Comparison of ENCODE assay signal across 8 cellular contexts in genomic region chr15:48877630-48878595, GRCh38.
A peak's percentile ranks its signal among the peaks of the same experiment; 100 is the strongest.
DNase-seq lines count a peak whose midpoint lies in the region; ATAC-seq and TF ChIP-seq lines count a peak whose summit lies in the region.

Gene EID1, plus strand, starts transcription at chr15:48878134. Its CDS starts 43 bp downstream, at chr15:48878177.

- DNase-seq in AG09309 (ENCODE audit: low read depth) (peak; percentile 71), NCI-H446 (lab: John Stamatoyannopoulos, UW) (peak; percentile 84 to 95), cerebellar cortex (ENCODE audit: low spot score) (peak; percentile 92), islet precursor cell (peak; percentile 97)
- DNase-seq in stimulated activated CD4-positive, alpha-beta T cell treated with anti-CD3 and anti-CD28 coated beads, Interleukin-15, amount 100 ng/mL, for 1 hour (ENCODE audit: low read depth in 1 of 2, low spot score in 1 of 2) = peak; percentile 86 to 87

- peak; percentile 14 for TF ChIP-seq CTCF in AG09309 (IDR thresholded peaks at IDR 0.05; ENCODE audit: control insufficient read depth, insufficient read depth, low read depth, low read length, missing control alignments)

- ATAC-seq in GM19025 (IDR thresholded peaks at IDR 0.05; ENCODE audit: low read depth, unreplicated experiment) (peak; percentile 95), HG03342 (IDR thresholded peaks at IDR 0.05; ENCODE audit: unreplicated experiment) (peak; percentile 93)
- ATAC-seq in activated CD4-positive, CD25-positive, alpha-beta regulatory T cell treated with anti-CD3 and anti-CD28 coated beads, Interleukin-2, amount 50 U/mL, for 24 hours = peak; percentile 93

- peak within 1 kb of the TSS; percentile 90 for H3K4me3 ChIP-seq in AG09309 (ENCODE audit: control insufficient read depth, low read depth, low read length)

Comparison
In these comparisons a context has a peak if more than half of its experiments do, and no peak if none do; other contexts are left out.
1. Peak in every context shown above with its lines: DNase-seq, ATAC-seq and H3K4me3 ChIP-seq.